24 cellular contexts compared by ENCODE assay signal in genomic region chr1:121448851-121449250, GRCh38.
"Had no signal": no experiment of that assay in that cellular context is flagged by ENCODE, and none has a peak within 500 bp of the region (broad histone marks: within the 10 kb centered on the region; RNA-seq: fewer than 3 reads in every experiment).

No MANE protein-coding gene starts in this region.

- ATAC-seq: effector memory CD8-positive, alpha-beta T cell; esophagus mucosa; gastrocnemius medialis; heart right ventricle; left cardiac atrium; left lung; left ventricle myocardium superior; lower lobe of right lung; mucosa of descending colon had no signal

- H3K36me3 Mint-ChIP-seq: mesothelial cell of epicardium, naive B cell had no signal

- H3K36me3 ChIP-seq: esophagus squamous epithelium, gastrocnemius medialis, heart right ventricle, left lung, lower lobe of right lung had no signal

- H3K4me1 ChIP-seq: esophagus squamous epithelium, gastrocnemius medialis, left lung, lower lobe of right lung had no signal

- H3K27ac ChIP-seq: epithelial cell of prostate, esophagus squamous epithelium, gastrocnemius medialis, heart right ventricle, left lung, lower lobe of right lung had no signal

- H3K27me3 ChIP-seq: esophagus squamous epithelium, gastrocnemius medialis, heart right ventricle, left lung had no signal

- H3K4me3 Mint-ChIP-seq: dendritic cell treated with granulocyte-macrophage colony-stimulating factor and Interleukin-4, amounts not matched to agents 40 ng/mL and 50 ng/mL, for 4 days; effector memory CD8-positive, alpha-beta T cell; endodermal cell; mesothelial cell of epicardium had no signal

- H3K27ac Mint-ChIP-seq: dendritic cell treated with granulocyte-macrophage colony-stimulating factor and Interleukin-4, amounts not matched to agents 40 ng/mL and 50 ng/mL, for 4 days; endodermal cell; mesothelial cell of epicardium had no signal

- DNase-seq: cortex of kidney; effector CD8-positive, alpha-beta T cell; effector memory CD8-positive, alpha-beta T cell; endodermal cell; erythroblast; esophagus squamous epithelium; foreskin fibroblast; foreskin melanocyte; gastrocnemius medialis; glutamatergic neuron; head of caudate nucleus; heart right ventricle; hippocampal formation; left cardiac atrium; left lung; left ventricle myocardium superior; lower lobe of right lung; mesenchymal stem cell; mucosa of descending colon; naive B cell had no signal

- H3K4me1 Mint-ChIP-seq: mesothelial cell of epicardium had no signal

- H3K9me3 Mint-ChIP-seq: dendritic cell treated with granulocyte-macrophage colony-stimulating factor and Interleukin-4, amounts not matched to agents 40 ng/mL and 50 ng/mL, for 4 days; endodermal cell; mesothelial cell of epicardium had no signal

- H3K4me3 ChIP-seq: esophagus squamous epithelium, gastrocnemius medialis, heart right ventricle, left lung, lower lobe of right lung, mucosa of descending colon had no signal

- H3K9me3 ChIP-seq: esophagus squamous epithelium, gastrocnemius medialis, lower lobe of right lung, mucosa of descending colon had no signal

- H3K27me3 Mint-ChIP-seq: dendritic cell treated with granulocyte-macrophage colony-stimulating factor and Interleukin-4, amounts not matched to agents 40 ng/mL and 50 ng/mL, for 4 days; effector memory CD8-positive, alpha-beta T cell had no signal
